ENCODE assay signal across 16 cellular contexts in the genomic region with DNA sequence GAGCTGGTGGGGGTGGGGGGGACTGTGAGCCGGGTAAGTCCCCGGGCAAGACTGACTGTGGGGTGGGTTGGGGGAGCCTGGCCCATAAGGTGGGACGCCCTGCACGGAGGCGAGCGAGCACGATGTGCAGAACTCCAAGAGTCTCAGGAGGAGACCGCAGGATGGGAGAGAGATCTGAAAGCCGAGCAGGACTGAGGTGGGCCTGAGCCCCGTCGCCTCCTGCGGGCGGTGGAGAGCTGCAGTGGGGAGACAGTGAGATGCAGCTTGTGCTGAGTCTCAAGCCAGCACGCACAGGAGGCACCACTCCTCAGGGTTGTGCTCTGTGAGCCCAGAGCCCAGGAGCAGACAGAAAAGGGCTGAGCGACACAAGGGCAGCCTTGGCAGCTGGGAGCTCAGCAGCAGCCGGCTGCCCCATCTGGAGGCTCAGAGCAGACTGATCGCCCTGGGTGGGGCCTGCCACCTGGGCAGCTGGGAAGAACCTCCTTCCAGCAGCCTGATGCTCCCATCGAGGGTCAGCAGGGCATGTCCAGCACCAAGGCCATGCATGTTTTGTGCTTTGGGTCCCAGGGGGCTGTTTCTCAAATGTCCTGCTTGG. TPM values are rescaled to one million over a fixed set of nuclear protein-coding genes. Genes with fewer than 3 reads are reported as not detected.
DNase-seq lines count a peak whose midpoint lies in the region; ATAC-seq, FAIRE-seq and TF ChIP-seq lines count a peak whose summit lies in the region.
"Had no signal": no experiment of that assay in that cellular context is flagged by ENCODE, and none has a peak within 500 bp of the region (broad histone marks: within the 10 kb centered on the region; RNA-seq: fewer than 3 reads in every experiment).

No MANE protein-coding gene starts in this region.

- no peak overlapping the region for H3K27ac ChIP-seq in BLaER1
- no peak overlapping the region for H3K27ac ChIP-seq in Panc1 (ENCODE audit: low read length)
- peak overlapping the region; percentile 6 for H3K27ac ChIP-seq in layer of hippocampus (ENCODE audit: low read depth, low read length)
- H3K27ac ChIP-seq: Peyer's patch had no signal

- H3K9me3 Mint-ChIP-seq in activated CD4-positive, alpha-beta T cell treated with anti-CD3 and anti-CD28 coated beads for 36 hours (ENCODE audit: low read depth) = no peaks in the 10 kb centered on the region
- H3K9me3 Mint-ChIP-seq: T-helper 1 cell treated with Interleukin-12 subunit alpha and Interleukin-12 subunit beta and Interleukin-4 antibody, amounts not matched to agents 30 μg/mL and 1 μg/mL, for 36 hours had no signal

- CTCF ChIA-PET in Panc1 (lab: Charles Lee) = no interaction called here
- CTCF ChIA-PET in activated CD4-positive, alpha-beta T cell treated with anti-CD3 and anti-CD28 coated beads for 36 hours (lab: Charles Lee) = interaction anchor here (0.9 kb wide), 2 partner anchors 36 to 47 kb away, joined by 3 read pairs; no protein-coding TSS in a partner anchor

- H3K27me3 ChIP-seq in BLaER1 = no peaks in the 10 kb centered on the region
- no peaks in the 10 kb centered on the region for H3K27me3 ChIP-seq in Panc1 (ENCODE audit: control insufficient read depth, insufficient read depth, low read length)
- no peaks in the 10 kb centered on the region for H3K27me3 ChIP-seq in layer of hippocampus (ENCODE audit: control insufficient read depth, insufficient read depth, low read length)
- H3K27me3 ChIP-seq: Peyer's patch had no signal

- BruUV-seq in Panc1 (replicated peaks; lab: Mats Ljungman, UMichigan) = no TSS peak

- H3K4me3 ChIP-seq in BLaER1 (no peak overlapping the region), Panc1 (ENCODE audit: low read depth in 2 of 2, low read length in 2 of 2) (no peak overlapping the region)
- H3K4me3 ChIP-seq: Peyer's patch had no signal

- peaks cover 18% of the 10 kb centered on the region for H4K20me1 ChIP-seq in BLaER1

- H3K4me2 ChIP-seq in BLaER1 = peak overlapping the region; percentile 98

- H3K4me1 ChIP-seq in BLaER1 = peaks cover 81% of the 10 kb centered on the region
- no peaks in the 10 kb centered on the region for H3K4me1 ChIP-seq in Panc1 (ENCODE audit: control insufficient read depth, insufficient read depth, low read length)
- H3K4me1 ChIP-seq: Peyer's patch had no signal

- H3K36me3 Mint-ChIP-seq in activated CD4-positive, alpha-beta T cell treated with anti-CD3 and anti-CD28 coated beads for 36 hours (ENCODE audit: low read depth) = no peaks in the 10 kb centered on the region
- H3K36me3 Mint-ChIP-seq: CD4-positive, CD25-positive, alpha-beta regulatory T cell had no signal

- FAIRE-seq in GM12892 (lab: Jason Lieb, UNC) (no peak), GM12891 (lab: Jason Lieb, UNC) (no peak)
- FAIRE-seq: HepG2 had no signal

- DNase-seq in DMS 273 treated with DMSO at 0.1 percent for 48 hours (lab: John Stamatoyannopoulos, UW) = peak; percentile 91
- no peak for DNase-seq in Panc1 (ENCODE audit: low read depth, low spot score)
- DNase-seq in GM12892 (ENCODE audit: insufficient read length) = no peak
- DNase-seq in GM12891 (ENCODE audit: insufficient read length, low spot score) = no peak
- no peak for DNase-seq in activated CD4-positive, alpha-beta T cell treated with anti-CD3 and anti-CD28 coated beads for 36 hours
- DNase-seq: CD4-positive, CD25-positive, alpha-beta regulatory T cell; DMS79; KG1; NCI-H446 treated with DMSO at 0.1 percent for 48 hours; Peyer's patch; SIG-M5 had no signal

- no peak overlapping the region for H3K9ac ChIP-seq in BLaER1

- TF ChIP-seq POLR2A in GM12892 (IDR thresholded peaks at IDR 0.05; ENCODE audit: low read depth, low read length) = no peak
- no peak for TF ChIP-seq POLR2A in GM12891 (IDR thresholded peaks at IDR 0.05; ENCODE audit: low read depth, low read length)

- intact Hi-C loops in Panc1 (cut with micrococcal nuclease; ENCODE audit: unreplicated experiment) = no loop called here
- intact Hi-C loops in activated CD4-positive, alpha-beta T cell treated with anti-CD3 and anti-CD28 coated beads for 36 hours (cut with DNase I, micrococcal nuclease) = no loop called here

- no peaks in the 10 kb centered on the region for H3K4me1 Mint-ChIP-seq in activated CD4-positive, alpha-beta T cell treated with anti-CD3 and anti-CD28 coated beads for 36 hours
- H3K4me1 Mint-ChIP-seq: CD4-positive, CD25-positive, alpha-beta regulatory T cell had no signal

- no peak for TF ChIP-seq CTCF in Panc1 (IDR thresholded peaks at IDR 0.05)

- no peaks in the 10 kb centered on the region for H3K27me3 Mint-ChIP-seq in activated CD4-positive, alpha-beta T cell treated with anti-CD3 and anti-CD28 coated beads for 36 hours

- POLR2A ChIA-PET in Panc1 (lab: Charles Lee) = no interaction called here
- POLR2A ChIA-PET in activated CD4-positive, alpha-beta T cell treated with anti-CD3 and anti-CD28 coated beads for 36 hours (lab: Charles Lee) = no interaction called here

- ATAC-seq in Panc1 = peak; percentile 31; the same call in 1 of the 2 replicates
- ATAC-seq in HG03457 (IDR thresholded peaks at IDR 0.05; ENCODE audit: unreplicated experiment) = no peak
- no peak for ATAC-seq in activated CD4-positive, alpha-beta T cell treated with anti-CD3 and anti-CD28 coated beads for 36 hours
- ATAC-seq: HepG2 had no signal

- H3K27ac Mint-ChIP-seq in activated CD4-positive, alpha-beta T cell treated with anti-CD3 and anti-CD28 coated beads for 36 hours = no peak overlapping the region
- H3K27ac Mint-ChIP-seq: CD4-positive, CD25-positive, alpha-beta regulatory T cell; T-helper 1 cell treated with Interleukin-12 subunit alpha and Interleukin-12 subunit beta and Interleukin-4 antibody, amounts not matched to agents 30 μg/mL and 1 μg/mL, for 36 hours had no signal

- in situ Hi-C loops in Panc1 (cut with HindIII; ENCODE audit: low pct_unique_long_range_greater_than_20kb, low sequenced_read_pairs) = no loop called here

- H3K4me3 Mint-ChIP-seq in activated CD4-positive, alpha-beta T cell treated with anti-CD3 and anti-CD28 coated beads for 36 hours = no peak overlapping the region
- H3K4me3 Mint-ChIP-seq: CD4-positive, CD25-positive, alpha-beta regulatory T cell; T-helper 1 cell treated with Interleukin-12 subunit alpha and Interleukin-12 subunit beta and Interleukin-4 antibody, amounts not matched to agents 30 μg/mL and 1 μg/mL, for 36 hours had no signal

- H3K9me3 ChIP-seq in BLaER1 (no peaks in the 10 kb centered on the region; the same call in 1 of the 2 replicates), Panc1 (ENCODE audit: control insufficient read depth, insufficient read depth, low read depth, low read length) (no peaks in the 10 kb centered on the region)
- H3K9me3 ChIP-seq: Peyer's patch had no signal

- H3K36me3 ChIP-seq in BLaER1 = no peaks in the 10 kb centered on the region
- H3K36me3 ChIP-seq in Panc1 (ENCODE audit: control insufficient read depth, insufficient read depth, low read length) = no peaks in the 10 kb centered on the region
- H3K36me3 ChIP-seq: Peyer's patch had no signal

TF ChIP-seq in GM12891, 5 proteins besides CTCF, POLR2A, EP300 and RAD21:
- TF ChIP-seq TAF1 (IDR thresholded peaks at IDR 0.05; ENCODE audit: low read depth, low read length) (no peak), SPI1 (IDR thresholded peaks at IDR 0.05; ENCODE audit: low read depth, low read length) (no peak), PAX5 (IDR thresholded peaks at IDR 0.05; ENCODE audit: insufficient read depth, low read length, severe bottlenecking) (no peak), POLR2AphosphoS5 (IDR thresholded peaks at IDR 0.05; ENCODE audit: low read depth, low read length) (no peak), POU2F2 (IDR thresholded peaks at IDR 0.05; ENCODE audit: low read depth, low read length) (no peak)

RNA-seq across cellular contexts. Expression of a gene that starts 15.9 kb away (rescaled TPM):
- total RNA-seq in Panc1 (2021; ENCODE audit: unreplicated experiment) = 0.80 TPM
- 1.5 TPM for polyA plus RNA-seq in Panc1 (2012; ENCODE audit: insufficient read length)
- not detected for polyA plus RNA-seq in GM12892 (2012; ENCODE audit: missing spikeins)
- polyA plus RNA-seq in GM12891 (2012; ENCODE audit: low read depth, missing spikeins) = 0.26 TPM
- total RNA-seq in activated CD4-positive, alpha-beta T cell treated with anti-CD3 and anti-CD28 coated beads for 36 hours = 1 to 10 TPM; 1.2 to 1.9 TPM
